Comparison of ENCODE assay signal across 8 cellular contexts in the genomic region with DNA sequence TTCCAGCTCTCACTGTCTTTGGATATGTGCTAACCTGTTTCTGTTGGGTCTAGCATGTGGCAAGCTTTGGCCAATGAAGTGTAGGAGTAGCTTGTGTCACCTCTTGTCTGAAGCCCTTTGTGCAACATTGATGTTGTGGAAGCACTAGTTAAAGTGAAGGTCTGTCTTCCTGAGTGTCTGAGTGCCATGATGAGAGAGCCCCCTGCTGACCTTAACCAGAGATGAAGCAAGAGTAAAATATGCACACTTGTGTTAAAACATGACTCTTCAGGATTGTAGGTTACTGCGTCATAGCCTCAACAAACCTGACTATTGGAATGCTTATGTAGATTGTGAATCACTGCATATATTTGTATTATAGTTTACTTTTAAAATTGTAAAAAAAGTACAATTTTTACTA.
DNase-seq lines count a peak whose midpoint lies in the region; ATAC-seq and TF ChIP-seq lines count a peak whose summit lies in the region.

No MANE protein-coding gene starts in this region.

- WGBS in gastroesophageal sphincter (ENCODE audit: low coverage in 1 of 2), 2 donors = 50 to 54% methylated on average over 1 of the region's 1 CpG

- no peak for TF ChIP-seq POLR2A in gastroesophageal sphincter (IDR thresholded peaks at IDR 0.05)

- DNase-seq in AG08396 (ENCODE audit: low spot score) = peak; percentile 2
- peak; percentile 76 to 79 for DNase-seq in Kasumi-1 (lab: John Stamatoyannopoulos, UW)
- DNase-seq in SK-MEL-5 (ENCODE audit: low read depth, low spot score) = peak; percentile 96
- peak; percentile 39 to 74 for DNase-seq in hippocampal formation (lab: John Stamatoyannopoulos, UW)
- no peak for DNase-seq in activated naive CD4-positive, alpha-beta T cell treated with Interleukin-2 at 50 U/mL for 16 hours
- no peak for DNase-seq in NK-92 (lab: John Stamatoyannopoulos, UW; ENCODE audit: unreplicated experiment)

- in situ Hi-C loops in SK-MEL-5 (cut with HindIII; ENCODE audit: low pct_unique_long_range_greater_than_20kb, low sequenced_read_pairs) = no loop called here

- no peak overlapping the region for H3K27ac ChIP-seq in gastroesophageal sphincter

- no peak for TF ChIP-seq CTCF in gastroesophageal sphincter (IDR thresholded peaks at IDR 0.05)

- no peaks in the 10 kb centered on the region for H3K9me3 ChIP-seq in gastroesophageal sphincter

- H3K4me3 ChIP-seq in gastroesophageal sphincter = no peak overlapping the region

- no peaks in the 10 kb centered on the region for H3K27me3 ChIP-seq in gastroesophageal sphincter

- TF ChIP-seq EP300 in gastroesophageal sphincter (IDR thresholded peaks at IDR 0.05) = no peak

- H3K36me3 ChIP-seq in gastroesophageal sphincter = no peaks in the 10 kb centered on the region

- H3K4me1 ChIP-seq in gastroesophageal sphincter = no peaks in the 10 kb centered on the region

- ATAC-seq in gastroesophageal sphincter (no peak), HG02642 (IDR thresholded peaks at IDR 0.05; ENCODE audit: poor library complexity, unreplicated experiment) (no peak)

Comparison
In these comparisons a context has a peak if more than half of its experiments do, and no peak if none do; other contexts are left out.
1. DNase-seq: peak in AG08396 (single experiment), Kasumi-1 (2 of 2), SK-MEL-5 (single experiment) and hippocampal formation (2 of 2); none in activated naive CD4-positive, alpha-beta T cell treated with Interleukin-2 at 50 U/mL for 16 hours (single experiment) and NK-92 (single experiment).